Comparison of ENCODE assay signal across 20 cellular contexts in the genomic region with DNA sequence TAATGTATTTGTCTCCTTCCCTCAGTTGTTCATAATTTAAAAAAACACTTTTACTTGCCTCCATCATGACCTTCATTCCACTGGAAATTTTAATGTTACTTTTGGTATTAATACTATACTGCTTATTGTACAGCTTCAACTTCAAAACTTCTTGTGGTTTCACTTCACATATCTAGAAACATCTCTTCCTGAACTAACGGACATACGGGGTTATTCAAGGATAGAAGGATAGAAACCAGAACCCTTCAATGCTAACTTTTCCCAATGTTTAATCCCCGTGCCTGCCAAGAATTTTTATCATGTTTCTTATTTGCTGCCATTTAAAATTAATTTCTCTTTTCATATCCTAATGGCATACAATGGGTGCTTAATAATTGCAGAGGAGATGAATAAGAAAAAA.
"Had no signal": no experiment of that assay in that cellular context is flagged by ENCODE, and none has a peak within 500 bp of the region (broad histone marks: within the 10 kb centered on the region; RNA-seq: fewer than 3 reads in every experiment).

No MANE protein-coding gene starts in this region.

- H3K4me3 ChIP-seq: colonic mucosa, esophagus squamous epithelium, left lung, transverse colon had no signal

- H3K36me3 ChIP-seq: colonic mucosa had no signal

- H3K4me1 Mint-ChIP-seq: brain had no signal

- DNase-seq: activated CD4-positive, CD25-positive, alpha-beta regulatory T cell treated with anti-CD3 and anti-CD28 coated beads, Interleukin-2, amount 50 U/mL, for 72 hours; activated CD8-positive, alpha-beta memory T cell treated with anti-CD3 and anti-CD28 coated beads, Interleukin-2, amount 50 U/mL, for 48 hours; activated CD8-positive, alpha-beta T cell treated with anti-CD3 and anti-CD28 coated beads, Interleukin-2, amount 10 ng/mL, durations not matched to agents 7 days and 5 days; activated naive CD4-positive, alpha-beta T cell treated with anti-CD3 and anti-CD28 coated beads, Interleukin-2, amount 10 ng/mL, durations not matched to agents 7 days and 5 days; amygdala; central memory CD4-positive, alpha-beta T cell; colonic mucosa; effector CD4-positive, alpha-beta T cell; esophagus squamous epithelium; hippocampal formation; kidney; left lung; mammary epithelial cell; natural killer cell; nucleus accumbens; stimulated activated CD4-positive, alpha-beta T cell treated with anti-CD3 and anti-CD28 coated beads, Interleukin-2, amount 100 ng/mL, for 48 hours; stimulated activated naive CD4-positive, alpha-beta T cell; SW 1271; transverse colon had no signal

- ATAC-seq: activated CD8-positive, alpha-beta T cell treated with anti-CD3 and anti-CD28 coated beads, Interleukin-2, amount 10 ng/mL, durations not matched to agents 7 days and 5 days; left lung; natural killer cell had no signal

- H3K4me1 ChIP-seq: colonic mucosa, esophagus squamous epithelium, left lung, transverse colon had no signal

- H3K27ac ChIP-seq: colonic mucosa, esophagus squamous epithelium, left lung, transverse colon had no signal

- H3K9me3 ChIP-seq: colonic mucosa, esophagus squamous epithelium, left lung, transverse colon had no signal

- H3K27me3 ChIP-seq: colonic mucosa, esophagus squamous epithelium, left lung, transverse colon had no signal

- H3K4me3 Mint-ChIP-seq: activated CD8-positive, alpha-beta T cell treated with anti-CD3 and anti-CD28 coated beads, Interleukin-2, amount 10 ng/mL, durations not matched to agents 7 days and 5 days; activated naive CD4-positive, alpha-beta T cell treated with anti-CD3 and anti-CD28 coated beads, Interleukin-2, amount 10 ng/mL, durations not matched to agents 7 days and 5 days; brain; natural killer cell had no signal

- H3K9me3 Mint-ChIP-seq: activated naive CD4-positive, alpha-beta T cell treated with anti-CD3 and anti-CD28 coated beads, Interleukin-2, amount 10 ng/mL, durations not matched to agents 7 days and 5 days; brain; natural killer cell had no signal

- H3K27ac Mint-ChIP-seq: activated CD8-positive, alpha-beta T cell treated with anti-CD3 and anti-CD28 coated beads, Interleukin-2, amount 10 ng/mL, durations not matched to agents 7 days and 5 days; activated naive CD4-positive, alpha-beta T cell treated with anti-CD3 and anti-CD28 coated beads, Interleukin-2, amount 10 ng/mL, durations not matched to agents 7 days and 5 days; brain had no signal

- H3K27me3 Mint-ChIP-seq: activated naive CD4-positive, alpha-beta T cell treated with anti-CD3 and anti-CD28 coated beads, Interleukin-2, amount 10 ng/mL, durations not matched to agents 7 days and 5 days; brain had no signal
